2 cellular contexts compared by ENCODE assay signal in genomic region chr19:45801603-45802175, GRCh38.
TF ChIP-seq lines count a peak whose summit lies in the region.

No MANE protein-coding gene starts in this region.

TF ChIP-seq in IMR-90, 13 proteins besides CTCF, POLR2A, EP300 and RAD21:
- no peak for TF ChIP-seq MAZ (IDR thresholded peaks at IDR 0.05; ENCODE audit: borderline replicate concordance, low read depth, low read length)
- no peak for TF ChIP-seq FOS (IDR thresholded peaks at IDR 0.05; ENCODE audit: low read depth, low read length)
- no peak for TF ChIP-seq BHLHE40 (IDR thresholded peaks at IDR 0.05; ENCODE audit: low read depth, low read length)
- no peak for TF ChIP-seq RCOR1 (IDR thresholded peaks at IDR 0.05; ENCODE audit: insufficient replicate concordance, low read length)
- no peak for TF ChIP-seq CHD1 (IDR thresholded peaks at IDR 0.05; ENCODE audit: low read depth, low read length)
- TF ChIP-seq USF2 (IDR thresholded peaks at IDR 0.05; ENCODE audit: low read depth, low read length), result no peak
- no peak for TF ChIP-seq CEBPB (IDR thresholded peaks at IDR 0.05; ENCODE audit: low read depth, low read length)
- TF ChIP-seq MXI1 (IDR thresholded peaks at IDR 0.05; ENCODE audit: borderline replicate concordance, low read depth, low read length), result no peak
- no peak for TF ChIP-seq ELK1 (IDR thresholded peaks at IDR 0.05; ENCODE audit: borderline replicate concordance, low read depth, low read length)

TF ChIP-seq in GM23338, 12 proteins besides CTCF, POLR2A, EP300 and RAD21:
- TF ChIP-seq EZH2 (IDR thresholded peaks at IDR 0.05; ENCODE audit: low read depth, unreplicated experiment) (no peak), POLR2AphosphoS5 (IDR thresholded peaks at IDR 0.05; ENCODE audit: low read depth) (no peak), REST (IDR thresholded peaks at IDR 0.05; ENCODE audit: unreplicated experiment) (no peak), ZNF331 (CRISPR knock-in tag; IDR thresholded peaks at IDR 0.05; ENCODE audit: low read depth) (no peak), JUNB (IDR thresholded peaks at IDR 0.05; ENCODE audit: unreplicated experiment) (no peak), ZNF114 (CRISPR knock-in tag; IDR thresholded peaks at IDR 0.05) (no peak), STAT1 (IDR thresholded peaks at IDR 0.05; ENCODE audit: unreplicated experiment) (no peak), CREB1 (CRISPR knock-in tag; IDR thresholded peaks at IDR 0.05; ENCODE audit: low read depth) (no peak), ETS1 (IDR thresholded peaks at IDR 0.05) (no peak), NANOG (IDR thresholded peaks at IDR 0.05; ENCODE audit: borderline replicate concordance) (no peak), ZNF462 (CRISPR knock-in tag; IDR thresholded peaks at IDR 0.05) (no peak), EZH2phosphoT487 (IDR thresholded peaks at IDR 0.05; ENCODE audit: unreplicated experiment) (no peak)
TF ChIP-seq in GM23338: peak in this region for 0.
